8 cellular contexts compared by ENCODE assay signal in genomic region chr2:203814661-203815540, GRCh38. TPM values are rescaled to one million over a fixed set of nuclear protein-coding genes. Genes with fewer than 3 reads are reported as not detected.
DNase-seq lines count a peak whose midpoint lies in the region; ATAC-seq and TF ChIP-seq lines count a peak whose summit lies in the region.

No MANE protein-coding gene starts in this region.

- peaks cover 2% of the 10 kb centered on the region for H3K27me3 Mint-ChIP-seq in activated naive CD8-positive, alpha-beta T cell treated with anti-CD3 and anti-CD28 coated beads, Interleukin-2, amount 10 ng/mL, durations not matched to agents 7 days and 5 days

- peak; percentile 80 for DNase-seq in GM12865 (ENCODE audit: low read depth)
- peak; percentile 78 for DNase-seq in HEK293T (ENCODE audit: extremely low spot score)
- DNase-seq in NCI-H1048 (lab: John Stamatoyannopoulos, UW): peak; percentile 48
- peak; percentile 71 to 90 for DNase-seq in SJCRH30
- DNase-seq in activated naive CD8-positive, alpha-beta T cell treated with anti-CD3 and anti-CD28 coated beads, Interleukin-2, amount 10 ng/mL, durations not matched to agents 7 days and 5 days: no peak
- peak in 4 of 5 donors; percentile 41 to 59 (median 44) for DNase-seq in heart left ventricle
- DNase-seq in putamen (ENCODE audit: low spot score): peak; percentile 46

- no peaks in the 10 kb centered on the region for H3K36me3 ChIP-seq in SJCRH30
- H3K36me3 ChIP-seq in heart left ventricle: no peaks in the 10 kb centered on the region

- H3K4me3 ChIP-seq in GM12865 (ENCODE audit: low read depth, low read length) (no peak overlapping the region), SJCRH30 (peak overlapping the region; percentile 29), heart left ventricle (peak overlapping the region in 4 of 12 donors; percentile 20 to 36 (median 22))

- no peaks in the 10 kb centered on the region for H3K27me3 ChIP-seq in SJCRH30
- H3K27me3 ChIP-seq in heart left ventricle: no peaks in the 10 kb centered on the region

- peaks cover 35% of the 10 kb centered on the region for H3K4me1 Mint-ChIP-seq in activated naive CD8-positive, alpha-beta T cell treated with anti-CD3 and anti-CD28 coated beads, Interleukin-2, amount 10 ng/mL, durations not matched to agents 7 days and 5 days

- 30 to 34% (median 34%) methylated on average over 10 of the region's 10 CpGs for WGBS in heart left ventricle, 4 donors

- peak; percentile 80 for ATAC-seq in activated naive CD8-positive, alpha-beta T cell treated with anti-CD3 and anti-CD28 coated beads, Interleukin-2, amount 10 ng/mL, durations not matched to agents 7 days and 5 days (ENCODE audit: low read depth)
- peak; percentile 79 to 89 (median 85) for ATAC-seq in heart left ventricle
- ATAC-seq in HG03097 (IDR thresholded peaks at IDR 0.05; ENCODE audit: low FRiP score, unreplicated experiment): no peak

- no peak overlapping the region for H3K27ac Mint-ChIP-seq in activated naive CD8-positive, alpha-beta T cell treated with anti-CD3 and anti-CD28 coated beads, Interleukin-2, amount 10 ng/mL, durations not matched to agents 7 days and 5 days

- intact Hi-C loops in heart left ventricle (cut with DNase I): loop anchor here (2.0 to 10.0 kb wide), 10 partner anchors 90 to 593 kb away; partner anchors contain the start of gene CYP20A1 (in 1 of the 10)

- no peak for TF ChIP-seq POLR2A in heart left ventricle (IDR thresholded peaks at IDR 0.05)

- H3K36me3 Mint-ChIP-seq in activated naive CD8-positive, alpha-beta T cell treated with anti-CD3 and anti-CD28 coated beads, Interleukin-2, amount 10 ng/mL, durations not matched to agents 7 days and 5 days: no peaks in the 10 kb centered on the region

- H3K9me3 Mint-ChIP-seq in activated naive CD8-positive, alpha-beta T cell treated with anti-CD3 and anti-CD28 coated beads, Interleukin-2, amount 10 ng/mL, durations not matched to agents 7 days and 5 days: no peaks in the 10 kb centered on the region

- H3K9me3 ChIP-seq in SJCRH30 (replicated peaks) (no peaks in the 10 kb centered on the region), heart left ventricle (no peaks in the 10 kb centered on the region)

- peak overlapping the region; percentile 61 for H3K4me3 Mint-ChIP-seq in activated naive CD8-positive, alpha-beta T cell treated with anti-CD3 and anti-CD28 coated beads, Interleukin-2, amount 10 ng/mL, durations not matched to agents 7 days and 5 days

- POLR2A ChIA-PET in HEK293T (lab: Yijun Ruan, JAX): no interaction called here
- POLR2A ChIA-PET in activated naive CD8-positive, alpha-beta T cell treated with anti-CD3 and anti-CD28 coated beads, Interleukin-2, amount 10 ng/mL, durations not matched to agents 7 days and 5 days (lab: Charles Lee): interaction anchor here (0.6 to 1.5 kb wide), 3 partner anchors 32 to 271 kb away, joined by 3 to 5 read pairs (median 4); no protein-coding TSS in a partner anchor

- TF ChIP-seq CTCF in GM12865 (IDR thresholded peaks at IDR 0.05; ENCODE audit: insufficient read depth, low read depth, low read length, missing control alignments) (peak; percentile 64), heart left ventricle (IDR thresholded peaks at IDR 0.05) (peak; percentile 69 to 89 (median 80))

- H3K27ac ChIP-seq in SJCRH30 (no peak overlapping the region; the same call in 1 of the 2 replicates), heart left ventricle (peak overlapping the region in 6 of 12 donors; percentile 4 to 67 (median 22))

- CTCF ChIA-PET in HEK293T (lab: Yijun Ruan, JAX): interaction anchor here (0.7 to 1.6 kb wide), 10 partner anchors 9 to 1226 kb away, joined by 3 to 4 read pairs (median 4); no protein-coding TSS in a partner anchor

- H3K4me1 ChIP-seq in SJCRH30 (peaks cover 29% of the 10 kb centered on the region), heart left ventricle (peaks cover 0 to 61% (median 11%) of the 10 kb centered on the region in 12 donors)

TF ChIP-seq in HEK293T, 16 proteins besides CTCF, POLR2A, EP300 and RAD21:
- no peak for TF ChIP-seq HDGF (IDR thresholded peaks at IDR 0.05; ENCODE audit: borderline replicate concordance)
- no peak for TF ChIP-seq FOXM1 (IDR thresholded peaks at IDR 0.05; ENCODE audit: borderline replicate concordance)
- no peak for TF ChIP-seq PKNOX1 (IDR thresholded peaks at IDR 0.05)
- TF ChIP-seq FOXK2 (IDR thresholded peaks at IDR 0.05): no peak
- TF ChIP-seq ZNF384 (IDR thresholded peaks at IDR 0.05): no peak
- TF ChIP-seq ELF4 (IDR thresholded peaks at IDR 0.05): no peak
- no peak for TF ChIP-seq ARNT (IDR thresholded peaks at IDR 0.05)

RNA-seq across cellular contexts. Expression of gene CTLA4, which starts 52.7 kb away (rescaled TPM):
- 0.10 TPM in 1 of 2 replicates, not detected in the other for total RNA-seq in SJCRH30 (2014; rRNA removed; shearing (Covaris generic))
- total RNA-seq in activated naive CD8-positive, alpha-beta T cell treated with anti-CD3 and anti-CD28 coated beads, Interleukin-2, amount 10 ng/mL, durations not matched to agents 7 days and 5 days: 1 to 10 TPM; 7.3 to 7.6 TPM
- total RNA-seq in heart left ventricle: 1 to 10 TPM in 1 of 9 donors, under 1 TPM in 2, not detected in 6; 0.27 to 1.3 (median 0.50) TPM
- under 1 TPM in 1 of 2 donors, not detected in 1; 0.29 TPM for polyA plus RNA-seq in heart left ventricle
